Comparison of ENCODE assay signal across 1 cellular context in the genomic region with DNA sequence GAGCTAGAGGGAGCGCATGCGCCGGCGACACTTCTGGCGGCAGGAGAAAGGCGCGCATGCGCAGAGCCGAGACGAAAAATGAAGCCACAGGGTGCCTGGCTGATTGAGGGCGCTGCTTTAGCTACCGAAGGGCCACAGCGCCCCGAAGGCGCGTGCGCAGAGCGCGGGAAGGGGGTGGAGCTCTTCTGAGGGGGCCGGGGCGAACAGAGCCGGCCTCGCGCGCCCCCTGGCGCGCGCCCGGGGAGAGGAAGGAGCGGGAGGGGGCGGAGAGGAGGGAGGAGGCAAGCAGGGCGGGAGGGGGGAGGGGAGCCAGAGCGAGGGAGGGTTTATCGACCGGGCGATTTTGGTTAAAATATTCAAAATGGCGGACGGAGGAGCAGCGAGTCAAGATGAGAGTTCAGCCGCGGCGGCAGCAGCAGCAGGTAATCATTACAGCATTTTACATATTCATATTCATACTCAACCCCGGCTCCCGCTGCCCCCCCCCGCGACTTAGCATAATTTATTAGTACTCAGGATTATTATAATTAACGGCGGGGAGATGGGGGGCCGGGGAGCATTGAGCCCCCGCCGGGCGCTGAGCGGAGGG.
A peak's percentile ranks its signal among the peaks of the same experiment; 100 is the strongest.
TF ChIP-seq lines count a peak whose summit lies in the region.

TSS of gene POU2F1 (plus strand) at position 350 of the 589 bp plus-strand sequence. CDS start at position 362, 12 bp downstream.

TF ChIP-seq in HepG2, 621 proteins besides CTCF, POLR2A, EP300 and RAD21 (continued from another document and continues in another):
- TF ChIP-seq MNT (IDR thresholded peaks at IDR 0.05) (0 out of 2 replicates have a peak, but pooled peaks have one; percentile 2), ZSCAN29 (CRISPR knock-in tag; conservative IDR thresholded peaks at IDR 0.05) (no peak), HCFC1 (IDR thresholded peaks at IDR 0.05; ENCODE audit: low read depth, low read length) (no peak), NR3C1 (CRISPR knock-in tag; IDR thresholded peaks at IDR 0.05) (no peak), DMAP1 (CRISPR knock-in tag; IDR thresholded peaks at IDR 0.05) (no peak), FOXJ3 (CRISPR knock-in tag; IDR thresholded peaks at IDR 0.05; ENCODE audit: borderline replicate concordance) (no peak), SP4 (CRISPR knock-in tag; IDR thresholded peaks at IDR 0.05) (no peak), ZFY (CRISPR knock-in tag; IDR thresholded peaks at IDR 0.05) (no peak), HOXA3 (CRISPR knock-in tag; IDR thresholded peaks at IDR 0.05) (0 out of 2 replicates have a peak, but pooled peaks have one; percentile 11), ZNF580 (CRISPR knock-in tag; IDR thresholded peaks at IDR 0.05; ENCODE audit: borderline replicate concordance, low read depth) (no peak), NR2F1 (CRISPR knock-in tag; IDR thresholded peaks at IDR 0.05) (no peak), ZNF44 (CRISPR knock-in tag; IDR thresholded peaks at IDR 0.05) (no peak), CENPX (CRISPR knock-in tag; IDR thresholded peaks at IDR 0.05) (no peak), SAP130 (CRISPR knock-in tag; IDR thresholded peaks at IDR 0.05; ENCODE audit: low read depth) (no peak), SRSF9 (IDR thresholded peaks at IDR 0.05; ENCODE audit: borderline replicate concordance, insufficient read depth, low read depth, low read length, poor library complexity, severe bottlenecking) (no peak), BCL3 (CRISPR knock-in tag; IDR thresholded peaks at IDR 0.05) (no peak), ZNF34 (CRISPR knock-in tag; IDR thresholded peaks at IDR 0.05; ENCODE audit: borderline replicate concordance) (no peak), PPARG (CRISPR knock-in tag; conservative IDR thresholded peaks at IDR 0.05) (no peak), ZNF782 (CRISPR knock-in tag; IDR thresholded peaks at IDR 0.05; ENCODE audit: borderline replicate concordance) (no peak), PHF5A (CRISPR knock-in tag; IDR thresholded peaks at IDR 0.05; ENCODE audit: low read depth, unreplicated experiment) (no peak), ATAD3A (CRISPR knock-in tag; IDR thresholded peaks at IDR 0.05) (peak; percentile 16; the same call in 1 of the 2 replicates), SUZ12 (IDR thresholded peaks at IDR 0.05; ENCODE audit: low read depth, low read length) (no peak), ZFP90 (CRISPR knock-in tag; IDR thresholded peaks at IDR 0.05; ENCODE audit: borderline replicate concordance) (0 out of 2 replicates have a peak, but pooled peaks have one; percentile 57), ZNF256 (CRISPR knock-in tag; conservative IDR thresholded peaks at IDR 0.05) (no peak), TP53 (CRISPR knock-in tag; conservative IDR thresholded peaks at IDR 0.05) (no peak), MTA1 (CRISPR knock-in tag; IDR thresholded peaks at IDR 0.05; ENCODE audit: borderline replicate concordance) (no peak), MTF2 (CRISPR knock-in tag; IDR thresholded peaks at IDR 0.05; ENCODE audit: borderline replicate concordance) (no peak), POGK (CRISPR knock-in tag; conservative IDR thresholded peaks at IDR 0.05) (no peak), ZNF746 (CRISPR knock-in tag; IDR thresholded peaks at IDR 0.05) (no peak), MIER3 (CRISPR knock-in tag; IDR thresholded peaks at IDR 0.05; ENCODE audit: borderline replicate concordance) (0 out of 2 replicates have a peak, but pooled peaks have one; percentile 4), ESRRA (CRISPR knock-in tag; IDR thresholded peaks at IDR 0.05; ENCODE audit: low read depth) (no peak), BRCA1 (CRISPR knock-in tag; IDR thresholded peaks at IDR 0.05) (0 out of 2 replicates have a peak, but pooled peaks have one; percentile 48), RBM39 (IDR thresholded peaks at IDR 0.05; ENCODE audit: low read depth, low read length, poor library complexity, severe bottlenecking) (peak; percentile 82), ZNF282 (IDR thresholded peaks at IDR 0.05; ENCODE audit: partially characterized antibody) (no peak), ELF4 (CRISPR knock-in tag; IDR thresholded peaks at IDR 0.05; ENCODE audit: borderline replicate concordance) (0 out of 2 replicates have a peak, but pooled peaks have one; percentile 63), ZNF205 (CRISPR knock-in tag; IDR thresholded peaks at IDR 0.05) (no peak), POGZ (CRISPR knock-in tag; IDR thresholded peaks at IDR 0.05) (peak; percentile 51), ADNP (CRISPR knock-in tag; IDR thresholded peaks at IDR 0.05) (no peak), RFXAP (CRISPR knock-in tag; IDR thresholded peaks at IDR 0.05; ENCODE audit: borderline replicate concordance) (no peak), SMARCC2 (IDR thresholded peaks at IDR 0.05) (no peak), KDM3A (CRISPR knock-in tag; IDR thresholded peaks at IDR 0.05; ENCODE audit: low read depth) (no peak), NFKBIZ (CRISPR knock-in tag; IDR thresholded peaks at IDR 0.05) (no peak), IRF2 (CRISPR knock-in tag; IDR thresholded peaks at IDR 0.05) (0 out of 2 replicates have a peak, but pooled peaks have one; percentile 3), SMARCE1 (IDR thresholded peaks at IDR 0.05; ENCODE audit: borderline replicate concordance) (no peak), ZNF230 (CRISPR knock-in tag; IDR thresholded peaks at IDR 0.05) (no peak), KLF13 (CRISPR knock-in tag; IDR thresholded peaks at IDR 0.05) (no peak)
- TF ChIP-seq, protein P1, sequence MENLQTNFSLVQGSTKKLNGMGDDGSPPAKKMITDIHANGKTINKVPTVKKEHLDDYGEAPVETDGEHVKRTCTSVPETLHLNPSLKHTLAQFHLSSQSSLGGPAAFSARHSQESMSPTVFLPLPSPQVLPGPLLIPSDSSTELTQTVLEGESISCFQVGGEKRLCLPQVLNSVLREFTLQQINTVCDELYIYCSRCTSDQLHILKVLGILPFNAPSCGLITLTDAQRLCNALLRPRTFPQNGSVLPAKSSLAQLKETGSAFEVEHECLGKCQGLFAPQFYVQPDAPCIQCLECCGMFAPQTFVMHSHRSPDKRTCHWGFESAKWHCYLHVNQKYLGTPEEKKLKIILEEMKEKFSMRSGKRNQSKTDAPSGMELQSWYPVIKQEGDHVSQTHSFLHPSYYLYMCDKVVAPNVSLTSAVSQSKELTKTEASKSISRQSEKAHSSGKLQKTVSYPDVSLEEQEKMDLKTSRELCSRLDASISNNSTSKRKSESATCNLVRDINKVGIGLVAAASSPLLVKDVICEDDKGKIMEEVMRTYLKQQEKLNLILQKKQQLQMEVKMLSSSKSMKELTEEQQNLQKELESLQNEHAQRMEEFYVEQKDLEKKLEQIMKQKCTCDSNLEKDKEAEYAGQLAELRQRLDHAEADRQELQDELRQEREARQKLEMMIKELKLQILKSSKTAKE (CRISPR knock-in tag; IDR thresholded peaks at IDR 0.05; ENCODE audit: borderline replicate concordance) = no peak
- TF ChIP-seq, protein P2, sequence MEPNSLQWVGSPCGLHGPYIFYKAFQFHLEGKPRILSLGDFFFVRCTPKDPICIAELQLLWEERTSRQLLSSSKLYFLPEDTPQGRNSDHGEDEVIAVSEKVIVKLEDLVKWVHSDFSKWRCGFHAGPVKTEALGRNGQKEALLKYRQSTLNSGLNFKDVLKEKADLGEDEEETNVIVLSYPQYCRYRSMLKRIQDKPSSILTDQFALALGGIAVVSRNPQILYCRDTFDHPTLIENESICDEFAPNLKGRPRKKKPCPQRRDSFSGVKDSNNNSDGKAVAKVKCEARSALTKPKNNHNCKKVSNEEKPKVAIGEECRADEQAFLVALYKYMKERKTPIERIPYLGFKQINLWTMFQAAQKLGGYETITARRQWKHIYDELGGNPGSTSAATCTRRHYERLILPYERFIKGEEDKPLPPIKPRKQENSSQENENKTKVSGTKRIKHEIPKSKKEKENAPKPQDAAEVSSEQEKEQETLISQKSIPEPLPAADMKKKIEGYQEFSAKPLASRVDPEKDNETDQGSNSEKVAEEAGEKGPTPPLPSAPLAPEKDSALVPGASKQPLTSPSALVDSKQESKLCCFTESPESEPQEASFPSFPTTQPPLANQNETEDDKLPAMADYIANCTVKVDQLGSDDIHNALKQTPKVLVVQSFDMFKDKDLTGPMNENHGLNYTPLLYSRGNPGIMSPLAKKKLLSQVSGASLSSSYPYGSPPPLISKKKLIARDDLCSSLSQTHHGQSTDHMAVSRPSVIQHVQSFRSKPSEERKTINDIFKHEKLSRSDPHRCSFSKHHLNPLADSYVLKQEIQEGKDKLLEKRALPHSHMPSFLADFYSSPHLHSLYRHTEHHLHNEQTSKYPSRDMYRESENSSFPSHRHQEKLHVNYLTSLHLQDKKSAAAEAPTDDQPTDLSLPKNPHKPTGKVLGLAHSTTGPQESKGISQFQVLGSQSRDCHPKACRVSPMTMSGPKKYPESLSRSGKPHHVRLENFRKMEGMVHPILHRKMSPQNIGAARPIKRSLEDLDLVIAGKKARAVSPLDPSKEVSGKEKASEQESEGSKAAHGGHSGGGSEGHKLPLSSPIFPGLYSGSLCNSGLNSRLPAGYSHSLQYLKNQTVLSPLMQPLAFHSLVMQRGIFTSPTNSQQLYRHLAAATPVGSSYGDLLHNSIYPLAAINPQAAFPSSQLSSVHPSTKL (CRISPR knock-in tag; IDR thresholded peaks at IDR 0.05) = no peak
- TF ChIP-seq, protein P3, sequence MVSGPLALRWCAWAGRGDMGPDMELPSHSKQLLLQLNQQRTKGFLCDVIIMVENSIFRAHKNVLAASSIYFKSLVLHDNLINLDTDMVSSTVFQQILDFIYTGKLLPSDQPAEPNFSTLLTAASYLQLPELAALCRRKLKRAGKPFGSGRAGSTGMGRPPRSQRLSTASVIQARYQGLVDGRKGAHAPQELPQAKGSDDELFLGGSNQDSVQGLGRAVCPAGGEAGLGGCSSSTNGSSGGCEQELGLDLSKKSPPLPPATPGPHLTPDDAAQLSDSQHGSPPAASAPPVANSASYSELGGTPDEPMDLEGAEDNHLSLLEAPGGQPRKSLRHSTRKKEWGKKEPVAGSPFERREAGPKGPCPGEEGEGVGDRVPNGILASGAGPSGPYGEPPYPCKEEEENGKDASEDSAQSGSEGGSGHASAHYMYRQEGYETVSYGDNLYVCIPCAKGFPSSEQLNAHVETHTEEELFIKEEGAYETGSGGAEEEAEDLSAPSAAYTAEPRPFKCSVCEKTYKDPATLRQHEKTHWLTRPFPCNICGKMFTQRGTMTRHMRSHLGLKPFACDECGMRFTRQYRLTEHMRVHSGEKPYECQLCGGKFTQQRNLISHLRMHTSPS (CRISPR knock-in tag; IDR thresholded peaks at IDR 0.05; ENCODE audit: low read depth) = no peak
- TF ChIP-seq, protein P4, sequence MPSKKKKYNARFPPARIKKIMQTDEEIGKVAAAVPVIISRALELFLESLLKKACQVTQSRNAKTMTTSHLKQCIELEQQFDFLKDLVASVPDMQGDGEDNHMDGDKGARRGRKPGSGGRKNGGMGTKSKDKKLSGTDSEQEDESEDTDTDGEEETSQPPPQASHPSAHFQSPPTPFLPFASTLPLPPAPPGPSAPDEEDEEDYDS (CRISPR knock-in tag; IDR thresholded peaks at IDR 0.05) = peak; percentile 59
